ENCODE assay signal across 35 cellular contexts in genomic region chr11:687751-688150, GRCh38. TPM values are rescaled to one million over a fixed set of nuclear protein-coding genes. Genes with fewer than 3 reads are reported as not detected.
"Had no signal": no experiment of that assay in that cellular context is flagged by ENCODE, and none has a peak within 500 bp of the region (broad histone marks: within the 10 kb centered on the region; RNA-seq: fewer than 3 reads in every experiment).

No MANE protein-coding gene starts in this region.

- ATAC-seq: activated CD8-positive, alpha-beta T cell treated with anti-CD3 and anti-CD28 coated beads for 36 hours; activated naive CD8-positive, alpha-beta T cell treated with anti-CD3 and anti-CD28 coated beads, Interleukin-2, amount 50 U/mL, for 24 hours; activated T-cell treated with anti-CD3 and anti-CD28 coated beads, Interleukin-2, amount 50 U/mL, for 4 hours had no signal

- H3K9me3 Mint-ChIP-seq: activated B cell treated with CpG ODN at 0.5 μM for 24 hours; activated CD4-positive, alpha-beta memory T cell treated with anti-CD3 and anti-CD28 coated beads for 36 hours; activated CD4-positive, alpha-beta T cell treated with anti-CD3 and anti-CD28 coated beads, Interleukin-2, amount 10 ng/mL, durations not matched to agents 24 days and 14 days; activated CD8-positive, alpha-beta T cell treated with anti-CD3 and anti-CD28 coated beads for 36 hours; activated naive CD4-positive, alpha-beta T cell treated with anti-CD3 and anti-CD28 coated beads, Interleukin-2, amount 10 ng/mL, durations not matched to agents 7 days and 5 days; activated naive CD4-positive, alpha-beta T cell treated with anti-CD3 and anti-CD28 coated beads, Interleukin-2, amount 50 U/mL, for 24 hours; activated naive CD8-positive, alpha-beta T cell treated with anti-CD3 and anti-CD28 coated beads, Interleukin-2, amount 10 ng/mL, durations not matched to agents 7 days and 5 days; activated naive CD8-positive, alpha-beta T cell treated with anti-CD3 and anti-CD28 coated beads, Interleukin-2, amount 50 U/mL, for 24 hours; activated T-cell treated with anti-CD3 and anti-CD28 coated beads, Interleukin-2, amount 50 U/mL, for 4 hours; activated T-helper 2 cell treated with anti-CD3 and anti-CD28 coated beads, Interferon-gamma antibody, Interleukin-2, Interleukin-4, amounts not matched to agents 10 μg/mL and 5 μg/mL and 100 μg/mL, durations not matched to agents 14 hours and 24 hours and 36 hours; brain; T-helper 1 cell treated with Interleukin-12 subunit alpha and Interleukin-12 subunit beta and Interleukin-4 antibody, amounts not matched to agents 30 μg/mL and 1 μg/mL, for 36 hours; T-helper 2 cell treated with Interferon-gamma antibody and Interleukin-4, amounts not matched to agents 5 μg/mL and 100 μg/mL, for 36 hours had no signal

- H3K27ac Mint-ChIP-seq: activated B cell treated with CpG ODN at 0.5 μM for 24 hours; activated CD4-positive, alpha-beta memory T cell treated with anti-CD3 and anti-CD28 coated beads for 36 hours; activated CD8-positive, alpha-beta T cell treated with anti-CD3 and anti-CD28 coated beads for 36 hours; activated naive CD4-positive, alpha-beta T cell treated with anti-CD3 and anti-CD28 coated beads, Interleukin-2, amount 10 ng/mL, durations not matched to agents 7 days and 5 days; activated naive CD4-positive, alpha-beta T cell treated with anti-CD3 and anti-CD28 coated beads, Interleukin-2, amount 50 U/mL, for 24 hours; activated naive CD8-positive, alpha-beta T cell treated with anti-CD3 and anti-CD28 coated beads, Interleukin-2, amount 10 ng/mL, durations not matched to agents 7 days and 5 days; activated naive CD8-positive, alpha-beta T cell treated with anti-CD3 and anti-CD28 coated beads, Interleukin-2, amount 50 U/mL, for 24 hours; activated T-helper 2 cell treated with anti-CD3 and anti-CD28 coated beads, Interferon-gamma antibody, Interleukin-2, Interleukin-4, amounts not matched to agents 10 μg/mL and 5 μg/mL and 100 μg/mL, durations not matched to agents 14 hours and 24 hours and 36 hours; brain; T-helper 1 cell treated with Interleukin-12 subunit alpha and Interleukin-12 subunit beta and Interleukin-4 antibody, amounts not matched to agents 30 μg/mL and 1 μg/mL, for 36 hours; T-helper 2 cell treated with Interferon-gamma antibody and Interleukin-4, amounts not matched to agents 5 μg/mL and 100 μg/mL, for 36 hours had no signal

- H3K9me3 ChIP-seq: ascending aorta had no signal

- DNase-seq: activated B cell treated with CpG ODN at 0.5 μM for 24 hours; activated CD4-positive, alpha-beta memory T cell treated with anti-CD3 and anti-CD28 coated beads for 36 hours; activated CD4-positive, alpha-beta T cell treated with anti-CD3 and anti-CD28 coated beads for 4 hours; activated CD4-positive, alpha-beta T cell treated with anti-CD3 and anti-CD28 coated beads, Interleukin-2, amount 10 ng/mL, durations not matched to agents 24 days and 14 days; activated CD4-positive, alpha-beta T cell treated with anti-CD3 and anti-CD28 coated beads, Interleukin-2, amount 50 U/mL, for 1 hour; activated CD4-positive, alpha-beta T cell treated with anti-CD3 and anti-CD28 coated beads, Interleukin-2, amount 50 U/mL, for 4 hours; activated CD4-positive, CD25-positive, alpha-beta regulatory T cell treated with anti-CD3 and anti-CD28 coated beads, Interleukin-2, amount 50 U/mL, for 72 hours; activated CD8-positive, alpha-beta memory T cell treated with anti-CD3 and anti-CD28 coated beads, Interleukin-2, amount 50 U/mL, for 4 hours; activated CD8-positive, alpha-beta T cell treated with anti-CD3 and anti-CD28 coated beads for 36 hours; activated effector memory CD4-positive, alpha-beta T cell treated with Interleukin-2 at 50 U/mL for 16 hours; activated gamma-delta T cell; activated naive CD4-positive, alpha-beta T cell treated with anti-CD3 and anti-CD28 coated beads, Interleukin-2, amount 10 ng/mL, durations not matched to agents 7 days and 5 days; activated naive CD4-positive, alpha-beta T cell treated with Interleukin-2 at 50 U/mL for 16 hours; activated naive CD8-positive, alpha-beta T cell treated with anti-CD3 and anti-CD28 coated beads, Interleukin-2, amount 10 ng/mL, durations not matched to agents 7 days and 5 days; activated naive CD8-positive, alpha-beta T cell treated with anti-CD3 and anti-CD28 coated beads, Interleukin-2, amount 50 U/mL, for 24 hours; activated T-cell treated with anti-CD3 and anti-CD28 coated beads for 4 hours; activated T-cell treated with anti-CD3 and anti-CD28 coated beads, Interleukin-2, amount 50 U/mL, for 1 hour; activated T-cell treated with anti-CD3 and anti-CD28 coated beads, Interleukin-2, amount 50 U/mL, for 4 hours; amygdala; anterior cingulate cortex; caudate nucleus; T-helper 1 cell; T-helper 2 cell; T-helper 9 cell had no signal

- H3K4me3 ChIP-seq: ascending aorta, cardiac muscle cell had no signal

- H3K27ac ChIP-seq: ascending aorta, cardiac muscle cell, VCaP had no signal

- H3K4me1 ChIP-seq: ascending aorta had no signal

- H3K27me3 Mint-ChIP-seq: activated B cell treated with CpG ODN at 0.5 μM for 24 hours; activated CD4-positive, alpha-beta memory T cell treated with anti-CD3 and anti-CD28 coated beads for 36 hours; activated CD4-positive, alpha-beta T cell treated with anti-CD3 and anti-CD28 coated beads, Interleukin-2, amount 10 ng/mL, durations not matched to agents 24 days and 14 days; activated CD8-positive, alpha-beta T cell treated with anti-CD3 and anti-CD28 coated beads for 36 hours; activated naive CD4-positive, alpha-beta T cell treated with anti-CD3 and anti-CD28 coated beads, Interleukin-2, amount 10 ng/mL, durations not matched to agents 7 days and 5 days; activated naive CD4-positive, alpha-beta T cell treated with anti-CD3 and anti-CD28 coated beads, Interleukin-2, amount 50 U/mL, for 24 hours; activated naive CD8-positive, alpha-beta T cell; activated naive CD8-positive, alpha-beta T cell treated with anti-CD3 and anti-CD28 coated beads, Interleukin-2, amount 10 ng/mL, durations not matched to agents 7 days and 5 days; activated naive CD8-positive, alpha-beta T cell treated with anti-CD3 and anti-CD28 coated beads, Interleukin-2, amount 50 U/mL, for 24 hours; brain had no signal

- H3K27me3 ChIP-seq: ascending aorta, cardiac muscle cell had no signal

- H3K4me3 Mint-ChIP-seq: activated B cell treated with CpG ODN at 0.5 μM for 24 hours; activated CD4-positive, alpha-beta memory T cell treated with anti-CD3 and anti-CD28 coated beads for 36 hours; activated CD4-positive, alpha-beta T cell treated with anti-CD3 and anti-CD28 coated beads, Interleukin-2, amount 10 ng/mL, durations not matched to agents 24 days and 14 days; activated CD8-positive, alpha-beta T cell treated with anti-CD3 and anti-CD28 coated beads for 36 hours; activated naive CD4-positive, alpha-beta T cell treated with anti-CD3 and anti-CD28 coated beads, Interleukin-2, amount 10 ng/mL, durations not matched to agents 7 days and 5 days; activated naive CD4-positive, alpha-beta T cell treated with anti-CD3 and anti-CD28 coated beads, Interleukin-2, amount 50 U/mL, for 24 hours; activated naive CD8-positive, alpha-beta T cell; activated naive CD8-positive, alpha-beta T cell treated with anti-CD3 and anti-CD28 coated beads, Interleukin-2, amount 10 ng/mL, durations not matched to agents 7 days and 5 days; activated naive CD8-positive, alpha-beta T cell treated with anti-CD3 and anti-CD28 coated beads, Interleukin-2, amount 50 U/mL, for 24 hours; activated T-cell treated with anti-CD3 and anti-CD28 coated beads, Interleukin-2, amount 50 U/mL, for 4 hours; brain; T-helper 1 cell treated with Interleukin-12 subunit alpha and Interleukin-12 subunit beta and Interleukin-4 antibody, amounts not matched to agents 30 μg/mL and 1 μg/mL, for 36 hours; T-helper 2 cell treated with Interferon-gamma antibody and Interleukin-4, amounts not matched to agents 5 μg/mL and 100 μg/mL, for 36 hours had no signal

- FAIRE-seq: bronchial epithelial cell, TTC549 had no signal

RNA-seq across cellular contexts. Expression of gene DRD4, which starts 50.7 kb away (rescaled TPM):
- total RNA-seq: ascending aorta, bronchial epithelial cell had no signal
